Comparison of ENCODE assay signal across 22 cellular contexts in genomic region chr2:29228276-29228675, GRCh38.
DNase-seq lines count a peak whose midpoint lies in the region; ATAC-seq, FAIRE-seq and TF ChIP-seq lines count a peak whose summit lies in the region.
"Had no signal": no experiment of that assay in that cellular context is flagged by ENCODE, and none has a peak within 500 bp of the region (broad histone marks: within the 10 kb centered on the region; RNA-seq: fewer than 3 reads in every experiment).

No MANE protein-coding gene starts in this region.

- no peak for TF ChIP-seq CTCF in bronchial epithelial cell (IDR thresholded peaks at IDR 0.05; ENCODE audit: insufficient read depth, low read length, severe bottlenecking)

- H3K27me3 ChIP-seq in BLaER1 (no peaks in the 10 kb centered on the region), bronchial epithelial cell (ENCODE audit: control insufficient read depth, insufficient read depth, low read length) (peaks cover 6% of the 10 kb centered on the region)

- H3K4me2 ChIP-seq in BLaER1, result peak overlapping the region; percentile 52

- no peaks in the 10 kb centered on the region for H3K9me3 ChIP-seq in BLaER1
- H3K9me3 ChIP-seq: Caco-2, transverse colon had no signal

- H3K27ac ChIP-seq in BLaER1, result no peak overlapping the region
- H3K27ac ChIP-seq: transverse colon had no signal

- H3K4me3 ChIP-seq in BLaER1 (no peak overlapping the region), bronchial epithelial cell (ENCODE audit: low read depth, low read length) (no peak overlapping the region)
- H3K4me3 ChIP-seq: transverse colon had no signal

- H4K20me1 ChIP-seq in BLaER1, result no peaks in the 10 kb centered on the region

- no peak for ATAC-seq in GM19395 (IDR thresholded peaks at IDR 0.05; ENCODE audit: unreplicated experiment)
- ATAC-seq in GM21825 (IDR thresholded peaks at IDR 0.05; ENCODE audit: unreplicated experiment), result no peak
- ATAC-seq: PC-3; stimulated activated effector memory CD8-positive, alpha-beta T cell treated with anti-CD3 and anti-CD28 coated beads, Interleukin-12 subunit alpha, Interleukin-12 subunit beta, amount 100 ng/mL, for 72 hours; T-cell had no signal

- no peak for FAIRE-seq in bronchial epithelial cell (lab: Jason Lieb, UNC)
- FAIRE-seq: colon, endothelial cell of umbilical vein, keratinocyte had no signal

- DNase-seq in M059J (ENCODE audit: low read depth) (peak; percentile 72), bronchial epithelial cell (ENCODE audit: low read depth) (peak; percentile 37), myocyte (ENCODE audit: low read depth) (peak; percentile 78), SKM-1 treated with dmso at 0.1 percent for 144 hours (lab: John Stamatoyannopoulos, UW; ENCODE audit: unreplicated experiment) (no peak)
- no peak for DNase-seq in activated naive CD4-positive, alpha-beta T cell treated with anti-CD3 and anti-CD28 coated beads, Interleukin-2, amount 50 U/mL, for 16 hours
- DNase-seq: activated CD8-positive, alpha-beta memory T cell treated with anti-CD3 and anti-CD28 coated beads for 24 hours; activated effector memory CD4-positive, alpha-beta T cell treated with Interleukin-2 at 50 U/mL for 16 hours; Caco-2; midbrain; NCI-H187 treated with DMSO at 0.1 percent for 48 hours; NCI-H510A; nucleus accumbens; PC-3; T-cell; transverse colon had no signal

- peaks cover 40% of the 10 kb centered on the region for H3K4me1 ChIP-seq in BLaER1
- H3K4me1 ChIP-seq: Caco-2, transverse colon had no signal

- H3K9ac ChIP-seq in BLaER1, result no peak overlapping the region

- H3K36me3 ChIP-seq in BLaER1, result no peaks in the 10 kb centered on the region
- H3K36me3 ChIP-seq in bronchial epithelial cell (ENCODE audit: control insufficient read depth, insufficient read depth, low read length), result no peaks in the 10 kb centered on the region
- H3K36me3 ChIP-seq: transverse colon had no signal

Comparison
In these comparisons a context has a peak if more than half of its experiments do, and no peak if none do; other contexts are left out.
1. DNase-seq: peak in M059J (single experiment), bronchial epithelial cell (single experiment) and myocyte (single experiment); none in activated naive CD4-positive, alpha-beta T cell treated with anti-CD3 and anti-CD28 coated beads, Interleukin-2, amount 50 U/mL, for 16 hours (single experiment) and SKM-1 treated with dmso at 0.1 percent for 144 hours (single experiment).